ENCODE assay signal across 9 cellular contexts in genomic region chr9:95035846-95036245, GRCh38.
"Had no signal": no experiment of that assay in that cellular context is flagged by ENCODE, and none has a peak within 500 bp of the region (broad histone marks: within the 10 kb centered on the region; RNA-seq: fewer than 3 reads in every experiment).

No MANE protein-coding gene starts in this region.

- H3K27me3 ChIP-seq: tibial nerve had no signal

- ATAC-seq: stimulated activated naive CD8-positive, alpha-beta T cell treated with anti-CD3 and anti-CD28 coated beads, Interleukin-15, amount 100 ng/mL, for 72 hours had no signal

- DNase-seq: activated CD4-positive, alpha-beta T cell treated with anti-CD3 and anti-CD28 coated beads, Interleukin-2, amount 50 U/mL, for 4 hours; activated T-cell treated with anti-CD3 and anti-CD28 coated beads, Interleukin-2, amount 50 U/mL, for 1 hour; amniotic stem cell; mesendoderm; nephron progenitor cell; stimulated activated CD4-positive, alpha-beta T cell treated with anti-CD3 and anti-CD28 coated beads, Interleukin-15, amount 100 ng/mL, for 24 hours; stimulated activated CD4-positive, alpha-beta T cell treated with anti-CD3 and anti-CD28 coated beads, Interleukin-4, amount 100 ng/mL, for 24 hours; stimulated activated naive CD8-positive, alpha-beta T cell treated with anti-CD3 and anti-CD28 coated beads, Interleukin-15, amount 100 ng/mL, for 72 hours had no signal

- H3K4me3 ChIP-seq: tibial nerve had no signal

- H3K9me3 ChIP-seq: tibial nerve had no signal
